In the genomic region with DNA sequence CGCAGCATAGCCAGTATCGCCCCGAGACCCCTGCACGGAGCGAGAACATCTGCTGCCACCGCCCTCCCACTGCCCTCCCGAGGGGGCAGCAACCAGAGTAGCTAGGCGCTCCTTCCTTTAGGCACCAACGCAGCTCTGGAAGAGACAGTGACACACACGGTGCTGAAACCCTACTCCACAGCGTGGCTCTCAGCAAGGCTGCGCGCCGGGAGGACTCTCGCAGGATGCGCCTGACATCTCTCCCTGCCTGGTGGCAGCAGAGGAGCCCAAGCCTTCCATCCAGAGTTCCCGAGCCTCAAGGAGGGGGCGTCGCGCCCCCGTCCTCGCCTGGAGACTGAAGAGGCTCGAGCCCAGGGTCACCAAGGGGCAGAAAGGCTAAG, we compare ENCODE assay signal across 8 cellular contexts. TPM values are rescaled to one million over a fixed set of nuclear protein-coding genes. Genes with fewer than 3 reads are reported as not detected.
DNase-seq lines count a peak whose midpoint lies in the region; ATAC-seq and TF ChIP-seq lines count a peak whose summit lies in the region.

No MANE protein-coding gene starts in this region.

- ATAC-seq in GM23338 (peak; percentile 19), RWPE2 (ENCODE audit: low read depth) (no peak), HG03520 (IDR thresholded peaks at IDR 0.05; ENCODE audit: unreplicated experiment) (no peak), GM19455 (IDR thresholded peaks at IDR 0.05; ENCODE audit: unreplicated experiment) (no peak)

- H3K9me3 Mint-ChIP-seq in GM23338, result peaks cover 4% of the 10 kb centered on the region; the same call in 1 of the 3 replicates

- DNase-seq in GM23338 (ENCODE audit: low spot score), result peak; percentile 44
- DNase-seq in RWPE2 (ENCODE audit: low spot score), result peak; percentile 86
- DNase-seq in fibroblast of peridontal ligament (ENCODE audit: extremely low read depth), result peak; percentile 34
- DNase-seq in putamen (ENCODE audit: low spot score), result peak; percentile 47
- DNase-seq in hippocampal formation (lab: John Stamatoyannopoulos, UW), result no peak
- DNase-seq in NCI-H1436 treated with DMSO at 0.1 percent for 48 hours (lab: John Stamatoyannopoulos, UW), result no peak

- no peaks in the 10 kb centered on the region for H3K9me2 ChIP-seq in GM23338 (ENCODE audit: insufficient read depth)

- no peaks in the 10 kb centered on the region for H3K36me3 ChIP-seq in GM23338 (ENCODE audit: insufficient read depth)
- peaks cover 28% of the 10 kb centered on the region for H3K36me3 ChIP-seq in RWPE2 (ENCODE audit: low read depth)

- H3K27me3 ChIP-seq in GM23338 (ENCODE audit: insufficient read depth), result no peaks in the 10 kb centered on the region
- no peaks in the 10 kb centered on the region for H3K27me3 ChIP-seq in RWPE2 (ENCODE audit: insufficient read depth, poor library complexity, severe bottlenecking)

- H3K4me3 Mint-ChIP-seq in GM23338, result peak overlapping the region; percentile 78

- H3K9me3 ChIP-seq in RWPE2 (ENCODE audit: severe bottlenecking), result no peaks in the 10 kb centered on the region

- peaks cover 5% of the 10 kb centered on the region; the same call in 1 of the 2 replicates for H3F3A ChIP-seq in GM23338 (replicated peaks; ENCODE audit: low read depth)

- peaks cover 16% of the 10 kb centered on the region for H3K36me3 Mint-ChIP-seq in GM23338 (ENCODE audit: low read depth)

- H3K4me1 ChIP-seq in GM23338 (ENCODE audit: insufficient read depth) (peaks cover 23% of the 10 kb centered on the region), RWPE2 (ENCODE audit: insufficient read depth, poor library complexity, severe bottlenecking) (peaks cover 7% of the 10 kb centered on the region)

- H3K27ac ChIP-seq in GM23338 (ENCODE audit: low read depth), result no peak overlapping the region
- H3K27ac ChIP-seq in RWPE2 (ENCODE audit: poor library complexity, severe bottlenecking), result no peak overlapping the region

- no peak overlapping the region for H2AFZ ChIP-seq in GM23338

- no peak overlapping the region for H3K27ac Mint-ChIP-seq in GM23338

- peaks cover 19% of the 10 kb centered on the region for H3K27me3 Mint-ChIP-seq in GM23338 (ENCODE audit: insufficient read depth, low read depth, poor library complexity)

- H3K4me2 ChIP-seq in GM23338, result peak overlapping the region; percentile 82

- H4K20me1 ChIP-seq in GM23338 (replicated peaks; ENCODE audit: insufficient read depth), result peaks cover 47% of the 10 kb centered on the region

- H3K4me1 Mint-ChIP-seq in GM23338, result peaks cover 37% of the 10 kb centered on the region

- TF ChIP-seq CTCF in GM23338 (conservative IDR thresholded peaks at IDR 0.05; ENCODE audit: low read depth in 2 of 2), result no peak
- TF ChIP-seq CTCF in RWPE2 (IDR thresholded peaks at IDR 0.05; ENCODE audit: poor library complexity, severe bottlenecking), result no peak

- peaks cover 65% of the 10 kb centered on the region for H3K79me2 ChIP-seq in GM23338 (replicated peaks; ENCODE audit: insufficient read depth)

- H3K4me3 ChIP-seq in GM23338 (peak overlapping the region; percentile 56), RWPE2 (ENCODE audit: severe bottlenecking) (peak overlapping the region; percentile 53)

TF ChIP-seq in GM23338, 12 proteins besides CTCF, POLR2A, EP300 and RAD21 (continues in another document):
- no peak for TF ChIP-seq REST (IDR thresholded peaks at IDR 0.05; ENCODE audit: unreplicated experiment)
- no peak for TF ChIP-seq CREB1 (CRISPR knock-in tag; IDR thresholded peaks at IDR 0.05; ENCODE audit: low read depth)
- no peak for TF ChIP-seq ZNF462 (CRISPR knock-in tag; IDR thresholded peaks at IDR 0.05)
- TF ChIP-seq STAT1 (IDR thresholded peaks at IDR 0.05; ENCODE audit: unreplicated experiment), result no peak

RNA-seq across cellular contexts. Expression of gene TAF4, which starts 2.1 kb away (rescaled TPM):
- 33.9 and 60.0 TPM in 2 replicates for total RNA-seq in GM23338 (2014; rRNA removed; shearing (Covaris generic))
- 7.2 and 7.8 TPM in 2 replicates for polyA plus RNA-seq in GM23338 (2016; fragmentation: Nextera tagmentation; extraction: Ambion mirVana)

RNA-seq across cellular contexts. Expression of gene LSM14B, which starts 58.7 kb away (rescaled TPM):
- total RNA-seq in GM23338 (2014; rRNA removed; shearing (Covaris generic)), result 46.3 and 55.7 TPM in 2 replicates
- 9.6 and 12.1 TPM in 2 replicates for polyA plus RNA-seq in GM23338 (2016; fragmentation: Nextera tagmentation; extraction: Ambion mirVana)

Comparison
In these comparisons a context has a peak if more than half of its experiments do, and no peak if none do; other contexts are left out.
1. DNase-seq: peak in GM23338 (single experiment), RWPE2 (single experiment), fibroblast of peridontal ligament (single experiment) and putamen (single experiment); none in hippocampal formation (0 of 2) and NCI-H1436 treated with DMSO at 0.1 percent for 48 hours (single experiment).